In the genomic region with DNA sequence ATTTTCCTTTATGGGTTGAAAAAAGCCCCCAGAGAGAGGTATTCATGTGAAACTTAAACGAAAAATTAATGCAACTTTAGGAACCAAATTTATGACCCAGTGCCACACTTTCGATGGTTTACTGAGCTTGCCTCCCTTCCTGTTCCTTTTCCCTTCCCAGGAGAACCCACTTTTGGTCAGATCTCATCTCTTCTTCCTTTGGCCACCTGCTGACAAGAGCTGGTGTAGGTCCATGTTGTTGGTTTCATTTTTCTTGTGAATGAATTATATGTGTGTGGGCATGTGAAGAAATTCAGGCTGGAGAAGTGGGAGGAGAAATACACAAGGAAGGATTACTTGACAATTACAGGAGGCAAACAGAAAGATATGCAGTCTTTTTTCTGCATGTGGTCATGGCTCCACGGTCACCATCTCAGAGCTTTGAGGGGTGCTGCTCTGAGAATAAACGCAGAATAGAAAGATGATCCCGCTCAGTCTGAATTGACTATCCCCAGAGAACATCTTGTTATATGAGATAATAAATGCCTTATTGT, we compare ENCODE assay signal across 1 cellular context.
TF ChIP-seq lines count a peak whose summit lies in the region.

No MANE protein-coding gene starts in this region.

TF ChIP-seq in PFSK-1, 5 proteins besides CTCF, POLR2A, EP300 and RAD21 (continued from another document):
- TF ChIP-seq, protein P1, sequence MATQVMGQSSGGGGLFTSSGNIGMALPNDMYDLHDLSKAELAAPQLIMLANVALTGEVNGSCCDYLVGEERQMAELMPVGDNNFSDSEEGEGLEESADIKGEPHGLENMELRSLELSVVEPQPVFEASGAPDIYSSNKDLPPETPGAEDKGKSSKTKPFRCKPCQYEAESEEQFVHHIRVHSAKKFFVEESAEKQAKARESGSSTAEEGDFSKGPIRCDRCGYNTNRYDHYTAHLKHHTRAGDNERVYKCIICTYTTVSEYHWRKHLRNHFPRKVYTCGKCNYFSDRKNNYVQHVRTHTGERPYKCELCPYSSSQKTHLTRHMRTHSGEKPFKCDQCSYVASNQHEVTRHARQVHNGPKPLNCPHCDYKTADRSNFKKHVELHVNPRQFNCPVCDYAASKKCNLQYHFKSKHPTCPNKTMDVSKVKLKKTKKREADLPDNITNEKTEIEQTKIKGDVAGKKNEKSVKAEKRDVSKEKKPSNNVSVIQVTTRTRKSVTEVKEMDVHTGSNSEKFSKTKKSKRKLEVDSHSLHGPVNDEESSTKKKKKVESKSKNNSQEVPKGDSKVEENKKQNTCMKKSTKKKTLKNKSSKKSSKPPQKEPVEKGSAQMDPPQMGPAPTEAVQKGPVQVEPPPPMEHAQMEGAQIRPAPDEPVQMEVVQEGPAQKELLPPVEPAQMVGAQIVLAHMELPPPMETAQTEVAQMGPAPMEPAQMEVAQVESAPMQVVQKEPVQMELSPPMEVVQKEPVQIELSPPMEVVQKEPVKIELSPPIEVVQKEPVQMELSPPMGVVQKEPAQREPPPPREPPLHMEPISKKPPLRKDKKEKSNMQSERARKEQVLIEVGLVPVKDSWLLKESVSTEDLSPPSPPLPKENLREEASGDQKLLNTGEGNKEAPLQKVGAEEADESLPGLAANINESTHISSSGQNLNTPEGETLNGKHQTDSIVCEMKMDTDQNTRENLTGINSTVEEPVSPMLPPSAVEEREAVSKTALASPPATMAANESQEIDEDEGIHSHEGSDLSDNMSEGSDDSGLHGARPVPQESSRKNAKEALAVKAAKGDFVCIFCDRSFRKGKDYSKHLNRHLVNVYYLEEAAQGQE (IDR thresholded peaks at IDR 0.05; ENCODE audit: insufficient read depth in 1 of 2, low read depth in 2 of 2, low read length in 2 of 2): peak in 1 of 2 experiments; percentile 58; a peak in 1 of 4 replicates
- no peak for TF ChIP-seq TAF1 (IDR thresholded peaks at IDR 0.05; ENCODE audit: borderline replicate concordance, insufficient read depth, low read length)
